ENCODE assay signal across 8 cellular contexts in genomic region chr4:2963185-2964076, GRCh38. TPM values are rescaled to one million over a fixed set of nuclear protein-coding genes. Genes with fewer than 3 reads are reported as not detected.
DNase-seq lines count a peak whose midpoint lies in the region; ATAC-seq and TF ChIP-seq lines count a peak whose summit lies in the region.

Gene GRK4, plus strand, starts transcription at chr4:2963571. Its CDS starts 500 bp downstream, at chr4:2964071.
Gene NOP14, minus strand, starts transcription at chr4:2963406. Its CDS starts 87 bp downstream, at chr4:2963319.

- peaks cover 4% of the 10 kb centered on the region for H3K36me3 ChIP-seq in thymus (ENCODE audit: control insufficient read depth, insufficient read depth)

- peak within 1 kb of the TSS; percentile 89 for H3K4me3 Mint-ChIP-seq in activated naive CD8-positive, alpha-beta T cell treated with anti-CD3 and anti-CD28 coated beads for 36 hours
- peak within 1 kb of the TSS; percentile 91 for H3K4me3 Mint-ChIP-seq in osteocyte (ENCODE audit: unreplicated experiment)

- no peaks in the 10 kb centered on the region for H3K27me3 Mint-ChIP-seq in activated naive CD8-positive, alpha-beta T cell treated with anti-CD3 and anti-CD28 coated beads for 36 hours
- no peaks in the 10 kb centered on the region for H3K27me3 Mint-ChIP-seq in osteocyte (ENCODE audit: unreplicated experiment)

- H3K9me3 ChIP-seq in thymus (ENCODE audit: control insufficient read depth): no peaks in the 10 kb centered on the region

- H3K4me3 ChIP-seq in GM12865 (ENCODE audit: low read depth, low read length) (peak within 1 kb of the TSS; percentile 74), thymus (ENCODE audit: low read length) (peak within 1 kb of the TSS; percentile 88)

- peaks cover 30% of the 10 kb centered on the region for H3K4me1 Mint-ChIP-seq in activated naive CD8-positive, alpha-beta T cell treated with anti-CD3 and anti-CD28 coated beads for 36 hours
- peaks cover 30% of the 10 kb centered on the region for H3K4me1 Mint-ChIP-seq in osteocyte (ENCODE audit: unreplicated experiment)

- no peaks in the 10 kb centered on the region for H3K27me3 ChIP-seq in thymus (ENCODE audit: control insufficient read depth, insufficient read depth)

- peak; percentile 9 for TF ChIP-seq CTCF in GM12865 (IDR thresholded peaks at IDR 0.05; ENCODE audit: insufficient read depth, low read depth, low read length, missing control alignments)
- peak; percentile 44 for TF ChIP-seq CTCF in osteocyte (IDR thresholded peaks at IDR 0.05)

- peaks cover 7% of the 10 kb centered on the region for H3K4me1 ChIP-seq in thymus (ENCODE audit: control insufficient read depth, insufficient read depth, low read length)

- peak within 1 kb of the TSS; percentile 91 for H3K27ac ChIP-seq in thymus (ENCODE audit: low read depth)

- ATAC-seq in HG02642 (IDR thresholded peaks at IDR 0.05; ENCODE audit: poor library complexity, unreplicated experiment) (peak; percentile 92), SK-N-SH treated with all-trans-retinoic acid at 6 μM for 48 hours (peak; percentile 92), Right ventricle myocardium inferior (peak; percentile 98)

- peak within 1 kb of the TSS; percentile 79 for H3K27ac Mint-ChIP-seq in activated naive CD8-positive, alpha-beta T cell treated with anti-CD3 and anti-CD28 coated beads for 36 hours
- peak within 1 kb of the TSS; percentile 92 for H3K27ac Mint-ChIP-seq in osteocyte (ENCODE audit: unreplicated experiment)

- under 1% methylated on average over 118 of the region's 118 CpGs for WGBS in thymus

- DNase-seq in GM12865 (ENCODE audit: low read depth): peak; percentile 99
- peak; percentile 97 for DNase-seq in NCI-H1092 treated with DMSO at 0.1 percent for 48 hours (lab: John Stamatoyannopoulos, UW)
- peak; percentile 98 for DNase-seq in activated naive CD8-positive, alpha-beta T cell treated with anti-CD3 and anti-CD28 coated beads for 36 hours
- peak; percentile 100 for DNase-seq in Right ventricle myocardium inferior (ENCODE audit: missing footprints)
- DNase-seq in osteocyte (ENCODE audit: extremely low spot score, unreplicated experiment): peak; percentile 99

- peaks cover 24% of the 10 kb centered on the region for H3K36me3 Mint-ChIP-seq in activated naive CD8-positive, alpha-beta T cell treated with anti-CD3 and anti-CD28 coated beads for 36 hours
- peaks cover 5% of the 10 kb centered on the region for H3K36me3 Mint-ChIP-seq in osteocyte (ENCODE audit: unreplicated experiment)

- no peaks in the 10 kb centered on the region for H3K9me3 Mint-ChIP-seq in activated naive CD8-positive, alpha-beta T cell treated with anti-CD3 and anti-CD28 coated beads for 36 hours
- no peaks in the 10 kb centered on the region for H3K9me3 Mint-ChIP-seq in osteocyte (ENCODE audit: unreplicated experiment)

- intact Hi-C loops in Right ventricle myocardium inferior (cut with DNase I): loop anchor here (5.0 kb wide), 2 partner anchors 201 to 546 kb away; partner anchors contain the start of genes CFAP99 and ZFYVE28

TF ChIP-seq in SK-N-SH treated with all-trans-retinoic acid at 6 μM for 48 hours, 23 proteins besides CTCF, POLR2A, EP300 and RAD21:
- TF ChIP-seq CSRNP3 (CRISPR knock-in tag; IDR thresholded peaks at IDR 0.05) (no peak), OSR1 (CRISPR knock-in tag; IDR thresholded peaks at IDR 0.05) (no peak), TCF4 (CRISPR knock-in tag; IDR thresholded peaks at IDR 0.05; ENCODE audit: borderline replicate concordance) (no peak), ZFP3 (CRISPR knock-in tag; IDR thresholded peaks at IDR 0.05) (0 out of 2 replicates have a peak, but pooled peaks have one; percentile 11), CSDC2 (CRISPR knock-in tag; IDR thresholded peaks at IDR 0.05) (no peak), ISL1 (CRISPR knock-in tag; IDR thresholded peaks at IDR 0.05) (no peak)
- TF ChIP-seq, protein P1, sequence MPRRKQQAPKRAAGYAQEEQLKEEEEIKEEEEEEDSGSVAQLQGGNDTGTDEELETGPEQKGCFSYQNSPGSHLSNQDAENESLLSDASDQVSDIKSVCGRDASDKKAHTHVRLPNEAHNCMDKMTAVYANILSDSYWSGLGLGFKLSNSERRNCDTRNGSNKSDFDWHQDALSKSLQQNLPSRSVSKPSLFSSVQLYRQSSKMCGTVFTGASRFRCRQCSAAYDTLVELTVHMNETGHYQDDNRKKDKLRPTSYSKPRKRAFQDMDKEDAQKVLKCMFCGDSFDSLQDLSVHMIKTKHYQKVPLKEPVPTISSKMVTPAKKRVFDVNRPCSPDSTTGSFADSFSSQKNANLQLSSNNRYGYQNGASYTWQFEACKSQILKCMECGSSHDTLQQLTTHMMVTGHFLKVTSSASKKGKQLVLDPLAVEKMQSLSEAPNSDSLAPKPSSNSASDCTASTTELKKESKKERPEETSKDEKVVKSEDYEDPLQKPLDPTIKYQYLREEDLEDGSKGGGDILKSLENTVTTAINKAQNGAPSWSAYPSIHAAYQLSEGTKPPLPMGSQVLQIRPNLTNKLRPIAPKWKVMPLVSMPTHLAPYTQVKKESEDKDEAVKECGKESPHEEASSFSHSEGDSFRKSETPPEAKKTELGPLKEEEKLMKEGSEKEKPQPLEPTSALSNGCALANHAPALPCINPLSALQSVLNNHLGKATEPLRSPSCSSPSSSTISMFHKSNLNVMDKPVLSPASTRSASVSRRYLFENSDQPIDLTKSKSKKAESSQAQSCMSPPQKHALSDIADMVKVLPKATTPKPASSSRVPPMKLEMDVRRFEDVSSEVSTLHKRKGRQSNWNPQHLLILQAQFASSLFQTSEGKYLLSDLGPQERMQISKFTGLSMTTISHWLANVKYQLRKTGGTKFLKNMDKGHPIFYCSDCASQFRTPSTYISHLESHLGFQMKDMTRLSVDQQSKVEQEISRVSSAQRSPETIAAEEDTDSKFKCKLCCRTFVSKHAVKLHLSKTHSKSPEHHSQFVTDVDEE (CRISPR knock-in tag; IDR thresholded peaks at IDR 0.05): 0 out of 2 replicates have a peak, but pooled peaks have one; percentile 18

RNA-seq across cellular contexts. Expression of gene GRK4, which starts in this region (rescaled TPM):
- 1 to 10 TPM; 2.6 to 3.2 TPM for total RNA-seq in activated naive CD8-positive, alpha-beta T cell treated with anti-CD3 and anti-CD28 coated beads for 36 hours
- total RNA-seq in Right ventricle myocardium inferior: 7.7 TPM
- 10.5 and 11.7 TPM in 2 replicates for total RNA-seq in osteocyte
- 5.6 TPM for polyA plus RNA-seq in thymus

RNA-seq across cellular contexts. Expression of gene NOP14, which starts in this region (rescaled TPM):
- 100 to 1,000 TPM in 1 of 2 experiments, 10 to 100 TPM in 1; 99.1 to 102 TPM for total RNA-seq in activated naive CD8-positive, alpha-beta T cell treated with anti-CD3 and anti-CD28 coated beads for 36 hours
- total RNA-seq in Right ventricle myocardium inferior: 18.3 TPM
- 29.3 and 29.6 TPM in 2 replicates for total RNA-seq in osteocyte
- 18.1 TPM for polyA plus RNA-seq in thymus

Comparison
In these comparisons a context has a peak if more than half of its experiments do, and no peak if none do; other contexts are left out.
1. Peak in every context shown above with its lines: DNase-seq, ATAC-seq, H3K4me3 ChIP-seq and H3K27ac ChIP-seq.